Comparison of ENCODE assay signal across 3 cellular contexts in the genomic region with DNA sequence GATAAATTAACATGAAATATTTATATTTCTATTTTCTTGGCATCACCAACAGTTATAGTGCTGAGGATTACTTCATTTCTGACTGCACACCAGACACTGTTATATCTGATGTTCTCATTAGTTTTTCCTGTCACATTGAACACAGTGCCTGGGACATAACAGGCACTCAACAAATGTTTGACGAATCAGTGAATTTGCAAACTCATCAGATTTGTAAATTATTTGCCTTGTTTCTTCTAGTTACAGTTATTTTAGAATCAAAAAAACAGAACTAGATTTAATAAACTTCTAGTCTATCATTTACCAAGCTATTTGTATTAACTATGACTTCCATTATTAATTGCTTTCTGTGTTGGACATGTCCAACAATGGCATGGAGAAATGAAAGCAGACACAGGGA.
A peak's percentile ranks its signal among the peaks of the same experiment; 100 is the strongest.
TF ChIP-seq lines count a peak whose summit lies in the region.

No MANE protein-coding gene starts in this region.

TF ChIP-seq in A549, 52 proteins besides CTCF, POLR2A, EP300 and RAD21:
- TF ChIP-seq FOSB (CRISPR knock-in tag; IDR thresholded peaks at IDR 0.05) (no peak), MAFK (IDR thresholded peaks at IDR 0.05; ENCODE audit: partially characterized antibody) (peak; percentile 66)

TF ChIP-seq in IMR-90, 13 proteins besides CTCF, POLR2A, EP300 and RAD21:
- TF ChIP-seq MAFK (IDR thresholded peaks at IDR 0.05; ENCODE audit: low read depth, low read length) (peak; percentile 86), RCOR1 (IDR thresholded peaks at IDR 0.05; ENCODE audit: insufficient replicate concordance, low read length) (no peak), SMC3 (IDR thresholded peaks at IDR 0.05; ENCODE audit: low read depth, low read length) (no peak)
- TF ChIP-seq, protein P1, sequence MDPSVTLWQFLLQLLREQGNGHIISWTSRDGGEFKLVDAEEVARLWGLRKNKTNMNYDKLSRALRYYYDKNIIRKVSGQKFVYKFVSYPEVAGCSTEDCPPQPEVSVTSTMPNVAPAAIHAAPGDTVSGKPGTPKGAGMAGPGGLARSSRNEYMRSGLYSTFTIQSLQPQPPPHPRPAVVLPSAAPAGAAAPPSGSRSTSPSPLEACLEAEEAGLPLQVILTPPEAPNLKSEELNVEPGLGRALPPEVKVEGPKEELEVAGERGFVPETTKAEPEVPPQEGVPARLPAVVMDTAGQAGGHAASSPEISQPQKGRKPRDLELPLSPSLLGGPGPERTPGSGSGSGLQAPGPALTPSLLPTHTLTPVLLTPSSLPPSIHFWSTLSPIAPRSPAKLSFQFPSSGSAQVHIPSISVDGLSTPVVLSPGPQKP (IDR thresholded peaks at IDR 0.05; ENCODE audit: borderline replicate concordance, low read depth, low read length): no peak

TF ChIP-seq in K562, 482 proteins besides CTCF, POLR2A, EP300 and RAD21:
- TF ChIP-seq, protein P2, sequence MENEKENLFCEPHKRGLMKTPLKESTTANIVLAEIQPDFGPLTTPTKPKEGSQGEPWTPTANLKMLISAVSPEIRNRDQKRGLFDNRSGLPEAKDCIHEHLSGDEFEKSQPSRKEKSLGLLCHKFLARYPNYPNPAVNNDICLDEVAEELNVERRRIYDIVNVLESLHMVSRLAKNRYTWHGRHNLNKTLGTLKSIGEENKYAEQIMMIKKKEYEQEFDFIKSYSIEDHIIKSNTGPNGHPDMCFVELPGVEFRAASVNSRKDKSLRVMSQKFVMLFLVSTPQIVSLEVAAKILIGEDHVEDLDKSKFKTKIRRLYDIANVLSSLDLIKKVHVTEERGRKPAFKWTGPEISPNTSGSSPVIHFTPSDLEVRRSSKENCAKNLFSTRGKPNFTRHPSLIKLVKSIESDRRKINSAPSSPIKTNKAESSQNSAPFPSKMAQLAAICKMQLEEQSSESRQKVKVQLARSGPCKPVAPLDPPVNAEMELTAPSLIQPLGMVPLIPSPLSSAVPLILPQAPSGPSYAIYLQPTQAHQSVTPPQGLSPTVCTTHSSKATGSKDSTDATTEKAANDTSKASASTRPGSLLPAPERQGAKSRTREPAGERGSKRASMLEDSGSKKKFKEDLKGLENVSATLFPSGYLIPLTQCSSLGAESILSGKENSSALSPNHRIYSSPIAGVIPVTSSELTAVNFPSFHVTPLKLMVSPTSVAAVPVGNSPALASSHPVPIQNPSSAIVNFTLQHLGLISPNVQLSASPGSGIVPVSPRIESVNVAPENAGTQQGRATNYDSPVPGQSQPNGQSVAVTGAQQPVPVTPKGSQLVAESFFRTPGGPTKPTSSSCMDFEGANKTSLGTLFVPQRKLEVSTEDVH (IDR thresholded peaks at IDR 0.05; ENCODE audit: low read depth, partially characterized antibody): no peak
- TF ChIP-seq CBX5 (IDR thresholded peaks at IDR 0.05; ENCODE audit: borderline replicate concordance, low read depth) (no peak), ZNF316 (IDR thresholded peaks at IDR 0.05) (0 out of 2 replicates have a peak, but pooled peaks have one; percentile 27), MAFG (tag; conservative IDR thresholded peaks at IDR 0.05) (peak; percentile 27; the same call in 1 of the 2 replicates), MAFF (IDR thresholded peaks at IDR 0.05; ENCODE audit: low read length) (peak; percentile 24; the same call in 1 of the 2 replicates)
- TF ChIP-seq, protein P3, sequence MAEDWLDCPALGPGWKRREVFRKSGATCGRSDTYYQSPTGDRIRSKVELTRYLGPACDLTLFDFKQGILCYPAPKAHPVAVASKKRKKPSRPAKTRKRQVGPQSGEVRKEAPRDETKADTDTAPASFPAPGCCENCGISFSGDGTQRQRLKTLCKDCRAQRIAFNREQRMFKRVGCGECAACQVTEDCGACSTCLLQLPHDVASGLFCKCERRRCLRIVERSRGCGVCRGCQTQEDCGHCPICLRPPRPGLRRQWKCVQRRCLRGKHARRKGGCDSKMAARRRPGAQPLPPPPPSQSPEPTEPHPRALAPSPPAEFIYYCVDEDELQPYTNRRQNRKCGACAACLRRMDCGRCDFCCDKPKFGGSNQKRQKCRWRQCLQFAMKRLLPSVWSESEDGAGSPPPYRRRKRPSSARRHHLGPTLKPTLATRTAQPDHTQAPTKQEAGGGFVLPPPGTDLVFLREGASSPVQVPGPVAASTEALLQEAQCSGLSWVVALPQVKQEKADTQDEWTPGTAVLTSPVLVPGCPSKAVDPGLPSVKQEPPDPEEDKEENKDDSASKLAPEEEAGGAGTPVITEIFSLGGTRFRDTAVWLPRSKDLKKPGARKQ (CRISPR knock-in tag; IDR thresholded peaks at IDR 0.05): no peak
